Comparison of ENCODE assay signal across 1 cellular context in the genomic region with DNA sequence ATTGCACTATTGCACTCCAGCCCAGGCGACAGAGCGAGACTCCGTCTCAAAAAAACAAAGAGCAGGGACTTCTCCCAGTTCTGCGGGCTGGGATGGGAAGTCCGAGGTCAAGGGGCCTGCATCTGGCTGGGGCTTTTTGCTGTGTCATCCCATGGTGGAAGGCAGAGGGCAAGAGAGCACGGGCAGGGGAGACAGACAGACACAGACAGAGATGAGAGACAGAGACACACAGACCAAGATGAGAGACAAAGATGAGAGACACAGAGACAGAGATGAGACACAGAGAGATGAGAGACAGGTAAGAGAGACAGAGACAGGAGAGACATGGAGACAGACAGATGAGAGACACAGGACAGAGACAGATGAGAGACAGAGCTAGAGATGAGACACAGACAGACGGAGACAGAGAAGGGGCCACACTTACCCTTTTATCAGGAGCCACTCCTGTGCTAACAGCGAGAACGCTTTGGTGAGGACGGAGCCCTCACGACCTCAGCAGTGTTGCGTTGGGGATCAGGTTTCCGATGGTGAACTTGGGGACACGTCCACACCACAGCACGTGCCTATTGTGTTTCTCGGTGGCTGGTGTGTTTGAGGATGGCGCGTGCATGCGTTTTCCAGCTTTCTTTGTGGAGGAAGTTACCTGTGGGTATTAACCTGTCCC.
A peak's percentile ranks its signal among the peaks of the same experiment; 100 is the strongest.
TF ChIP-seq lines count a peak whose summit lies in the region.

No MANE protein-coding gene starts in this region.

TF ChIP-seq in K562, 482 proteins besides CTCF, POLR2A, EP300 and RAD21 (continued from another document and continues in another):
- TF ChIP-seq, protein P1, sequence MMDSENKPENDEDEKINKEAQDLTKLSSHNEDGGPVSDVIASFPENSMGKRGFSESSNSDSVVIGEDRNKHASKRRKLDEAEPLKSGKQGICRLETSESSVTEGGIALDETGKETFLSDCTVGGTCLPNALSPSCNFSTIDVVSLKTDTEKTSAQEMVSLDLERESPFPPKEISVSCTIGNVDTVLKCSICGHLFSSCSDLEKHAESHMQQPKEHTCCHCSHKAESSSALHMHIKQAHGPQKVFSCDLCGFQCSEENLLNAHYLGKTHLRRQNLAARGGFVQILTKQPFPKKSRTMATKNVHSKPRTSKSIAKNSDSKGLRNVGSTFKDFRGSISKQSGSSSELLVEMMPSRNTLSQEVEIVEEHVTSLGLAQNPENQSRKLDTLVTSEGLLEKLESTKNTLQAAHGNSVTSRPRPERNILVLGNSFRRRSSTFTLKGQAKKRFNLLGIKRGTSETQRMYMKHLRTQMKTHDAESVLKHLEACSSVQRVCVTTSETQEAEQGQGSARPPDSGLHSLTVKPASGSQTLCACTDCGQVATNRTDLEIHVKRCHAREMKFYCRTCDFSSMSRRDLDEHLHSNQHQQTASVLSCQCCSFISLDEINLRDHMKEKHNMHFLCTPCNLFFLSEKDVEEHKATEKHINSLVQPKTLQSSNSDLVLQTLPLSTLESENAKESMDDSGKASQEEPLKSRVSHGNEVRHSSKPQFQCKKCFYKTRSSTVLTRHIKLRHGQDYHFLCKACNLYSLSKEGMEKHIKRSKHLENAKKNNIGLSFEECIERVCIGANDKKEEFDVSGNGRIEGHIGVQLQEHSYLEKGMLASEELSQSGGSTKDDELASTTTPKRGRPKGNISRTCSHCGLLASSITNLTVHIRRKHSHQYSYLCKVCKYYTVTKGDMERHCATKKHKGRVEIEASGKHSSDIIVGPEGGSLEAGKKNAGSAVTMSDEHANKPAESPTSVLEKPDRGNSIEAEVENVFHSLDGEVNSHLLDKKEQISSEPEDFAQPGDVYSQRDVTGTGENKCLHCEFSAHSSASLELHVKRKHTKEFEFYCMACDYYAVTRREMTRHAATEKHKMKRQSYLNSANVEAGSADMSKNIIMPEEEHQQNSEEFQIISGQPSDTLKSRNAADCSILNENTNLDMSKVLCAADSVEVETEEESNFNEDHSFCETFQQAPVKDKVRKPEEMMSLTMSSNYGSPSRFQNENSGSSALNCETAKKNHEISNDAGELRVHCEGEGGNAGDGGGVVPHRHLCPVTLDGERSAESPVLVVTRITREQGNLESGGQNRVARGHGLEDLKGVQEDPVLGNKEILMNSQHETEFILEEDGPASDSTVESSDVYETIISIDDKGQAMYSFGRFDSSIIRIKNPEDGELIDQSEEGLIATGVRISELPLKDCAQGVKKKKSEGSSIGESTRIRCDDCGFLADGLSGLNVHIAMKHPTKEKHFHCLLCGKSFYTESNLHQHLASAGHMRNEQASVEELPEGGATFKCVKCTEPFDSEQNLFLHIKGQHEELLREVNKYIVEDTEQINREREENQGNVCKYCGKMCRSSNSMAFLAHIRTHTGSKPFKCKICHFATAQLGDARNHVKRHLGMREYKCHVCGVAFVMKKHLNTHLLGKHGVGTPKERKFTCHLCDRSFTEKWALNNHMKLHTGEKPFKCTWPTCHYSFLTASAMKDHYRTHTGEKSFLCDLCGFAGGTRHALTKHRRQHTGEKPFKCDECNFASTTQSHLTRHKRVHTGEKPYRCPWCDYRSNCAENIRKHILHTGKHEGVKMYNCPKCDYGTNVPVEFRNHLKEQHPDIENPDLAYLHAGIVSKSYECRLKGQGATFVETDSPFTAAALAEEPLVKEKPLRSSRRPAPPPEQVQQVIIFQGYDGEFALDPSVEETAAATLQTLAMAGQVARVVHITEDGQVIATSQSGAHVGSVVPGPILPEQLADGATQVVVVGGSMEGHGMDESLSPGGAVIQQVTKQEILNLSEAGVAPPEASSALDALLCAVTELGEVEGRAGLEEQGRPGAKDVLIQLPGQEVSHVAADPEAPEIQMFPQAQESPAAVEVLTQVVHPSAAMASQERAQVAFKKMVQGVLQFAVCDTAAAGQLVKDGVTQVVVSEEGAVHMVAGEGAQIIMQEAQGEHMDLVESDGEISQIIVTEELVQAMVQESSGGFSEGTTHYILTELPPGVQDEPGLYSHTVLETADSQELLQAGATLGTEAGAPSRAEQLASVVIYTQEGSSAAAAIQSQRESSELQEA (IDR thresholded peaks at IDR 0.05; ENCODE audit: low read depth) = peak; percentile 57; the same call in 1 of the 2 replicates
- TF ChIP-seq LCOR (CRISPR knock-in tag; IDR thresholded peaks at IDR 0.05) (no peak), ZBTB40 (IDR thresholded peaks at IDR 0.05) (peak; percentile 58), ZBTB40 (CRISPR knock-in tag; IDR thresholded peaks at IDR 0.05) (no peak), MAFK (IDR thresholded peaks at IDR 0.05; ENCODE audit: low read length) (peak; percentile 87), ZNF717 (CRISPR knock-in tag; IDR thresholded peaks at IDR 0.05) (no peak), HINFP (tag; conservative IDR thresholded peaks at IDR 0.05; ENCODE audit: low read depth) (no peak), NONO (IDR thresholded peaks at IDR 0.05; ENCODE audit: low read depth in 2 of 2, low read length in 1 of 2) (no peak), RBM39 (optimal IDR thresholded peaks at IDR 0.05; ENCODE audit: low read depth, low read length) (no peak), STAG1 (CRISPR knock-in tag; IDR thresholded peaks at IDR 0.05; ENCODE audit: borderline replicate concordance) (no peak), NCOA1 (IDR thresholded peaks at IDR 0.05; ENCODE audit: low read depth) (peak; percentile 73), ZNF311 (CRISPR knock-in tag; IDR thresholded peaks at IDR 0.05) (peak; percentile 6; the same call in 1 of the 2 replicates), ZNF583 (CRISPR knock-in tag; IDR thresholded peaks at IDR 0.05) (no peak), ATF6 (CRISPR knock-in tag; IDR thresholded peaks at IDR 0.05) (no peak), ZNF395 (CRISPR knock-in tag; IDR thresholded peaks at IDR 0.05) (peak; percentile 50; the same call in 1 of the 2 replicates), CREB1 (IDR thresholded peaks at IDR 0.05) (no peak), CREB1 (CRISPR knock-in tag; IDR thresholded peaks at IDR 0.05) (no peak), OTX1 (CRISPR knock-in tag; IDR thresholded peaks at IDR 0.05) (peak; percentile 90), ADNP (tag; IDR thresholded peaks at IDR 0.05) (no peak), GATAD2B (IDR thresholded peaks at IDR 0.05; ENCODE audit: borderline replicate concordance) (no peak)
- TF ChIP-seq, protein P2, sequence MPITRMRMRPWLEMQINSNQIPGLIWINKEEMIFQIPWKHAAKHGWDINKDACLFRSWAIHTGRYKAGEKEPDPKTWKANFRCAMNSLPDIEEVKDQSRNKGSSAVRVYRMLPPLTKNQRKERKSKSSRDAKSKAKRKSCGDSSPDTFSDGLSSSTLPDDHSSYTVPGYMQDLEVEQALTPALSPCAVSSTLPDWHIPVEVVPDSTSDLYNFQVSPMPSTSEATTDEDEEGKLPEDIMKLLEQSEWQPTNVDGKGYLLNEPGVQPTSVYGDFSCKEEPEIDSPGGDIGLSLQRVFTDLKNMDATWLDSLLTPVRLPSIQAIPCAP (CRISPR knock-in tag; IDR thresholded peaks at IDR 0.05; ENCODE audit: borderline replicate concordance) = no peak
- TF ChIP-seq, protein P3, sequence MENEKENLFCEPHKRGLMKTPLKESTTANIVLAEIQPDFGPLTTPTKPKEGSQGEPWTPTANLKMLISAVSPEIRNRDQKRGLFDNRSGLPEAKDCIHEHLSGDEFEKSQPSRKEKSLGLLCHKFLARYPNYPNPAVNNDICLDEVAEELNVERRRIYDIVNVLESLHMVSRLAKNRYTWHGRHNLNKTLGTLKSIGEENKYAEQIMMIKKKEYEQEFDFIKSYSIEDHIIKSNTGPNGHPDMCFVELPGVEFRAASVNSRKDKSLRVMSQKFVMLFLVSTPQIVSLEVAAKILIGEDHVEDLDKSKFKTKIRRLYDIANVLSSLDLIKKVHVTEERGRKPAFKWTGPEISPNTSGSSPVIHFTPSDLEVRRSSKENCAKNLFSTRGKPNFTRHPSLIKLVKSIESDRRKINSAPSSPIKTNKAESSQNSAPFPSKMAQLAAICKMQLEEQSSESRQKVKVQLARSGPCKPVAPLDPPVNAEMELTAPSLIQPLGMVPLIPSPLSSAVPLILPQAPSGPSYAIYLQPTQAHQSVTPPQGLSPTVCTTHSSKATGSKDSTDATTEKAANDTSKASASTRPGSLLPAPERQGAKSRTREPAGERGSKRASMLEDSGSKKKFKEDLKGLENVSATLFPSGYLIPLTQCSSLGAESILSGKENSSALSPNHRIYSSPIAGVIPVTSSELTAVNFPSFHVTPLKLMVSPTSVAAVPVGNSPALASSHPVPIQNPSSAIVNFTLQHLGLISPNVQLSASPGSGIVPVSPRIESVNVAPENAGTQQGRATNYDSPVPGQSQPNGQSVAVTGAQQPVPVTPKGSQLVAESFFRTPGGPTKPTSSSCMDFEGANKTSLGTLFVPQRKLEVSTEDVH (IDR thresholded peaks at IDR 0.05; ENCODE audit: low read depth, partially characterized antibody) = peak; percentile 74
